Comparison of ENCODE assay signal across 10 cellular contexts in genomic region chr4:24164797-24165196, GRCh38.
"Had no signal": no experiment of that assay in that cellular context is flagged by ENCODE, and none has a peak within 500 bp of the region (broad histone marks: within the 10 kb centered on the region; RNA-seq: fewer than 3 reads in every experiment).

No MANE protein-coding gene starts in this region.

- H3K4me1 ChIP-seq: HAP-1 had no signal

- DNase-seq: GOT3, HFFc6, Karpas-422, KBM-7 had no signal

- H3K4me3 ChIP-seq: GM23248, HAP-1 had no signal

- ATAC-seq: HCT116 had no signal

- FAIRE-seq: H54, HTR-8/SVneo had no signal

- H3K27ac ChIP-seq: GM23248, KMS-11 had no signal

- H3K9ac ChIP-seq: GM23248, KMS-11 had no signal

- H3K9me3 ChIP-seq: HAP-1 had no signal

- H2AFZ ChIP-seq: GM23248 had no signal

- H3K36me3 ChIP-seq: HAP-1 had no signal

- H3K4me2 ChIP-seq: KMS-11 had no signal
